12 cellular contexts compared by ENCODE assay signal in genomic region chr5:14686517-14686916, GRCh38.
"Had no signal": no experiment of that assay in that cellular context is flagged by ENCODE, and none has a peak within 500 bp of the region (broad histone marks: within the 10 kb centered on the region; RNA-seq: fewer than 3 reads in every experiment).

No MANE protein-coding gene starts in this region.

- H3K27ac ChIP-seq: gastroesophageal sphincter, hepatocyte, sigmoid colon, SK-N-MC, WERI-Rb-1 had no signal

- H3K9me3 Mint-ChIP-seq: activated naive CD4-positive, alpha-beta T cell treated with anti-CD3 and anti-CD28 coated beads, Interleukin-2, amount 50 U/mL, for 24 hours; natural killer cell treated with Interleukin-12 subunit alpha and Interleukin-12 subunit beta and Interleukin-15 and Interleukin-18, amount 100 ng/mL, for 72 hours had no signal

- H3K27me3 ChIP-seq: gastroesophageal sphincter, hepatocyte, sigmoid colon had no signal

- H3K4me3 Mint-ChIP-seq: activated CD4-positive, alpha-beta T cell treated with anti-CD3 and anti-CD28 coated beads for 36 hours; brain; natural killer cell treated with Interleukin-12 subunit alpha and Interleukin-12 subunit beta and Interleukin-15 and Interleukin-18, amount 100 ng/mL, for 72 hours had no signal

- H3K27ac Mint-ChIP-seq: activated CD4-positive, alpha-beta T cell treated with anti-CD3 and anti-CD28 coated beads for 36 hours; activated naive CD4-positive, alpha-beta T cell treated with anti-CD3 and anti-CD28 coated beads, Interleukin-2, amount 50 U/mL, for 24 hours; progenitor cell of endocrine pancreas had no signal

- ATAC-seq: gastroesophageal sphincter had no signal

- H3K4me3 ChIP-seq: gastroesophageal sphincter, hepatocyte, sigmoid colon, SK-N-MC had no signal

- DNase-seq: sigmoid colon; stimulated activated CD4-positive, alpha-beta T cell treated with anti-CD3 and anti-CD28 coated beads, Interleukin-2, amount 100 ng/mL, for 48 hours; WERI-Rb-1 had no signal

- H3K27me3 Mint-ChIP-seq: activated CD4-positive, alpha-beta T cell treated with anti-CD3 and anti-CD28 coated beads for 36 hours; activated naive CD4-positive, alpha-beta T cell treated with anti-CD3 and anti-CD28 coated beads, Interleukin-2, amount 50 U/mL, for 24 hours; natural killer cell treated with Interleukin-12 subunit alpha and Interleukin-12 subunit beta and Interleukin-15 and Interleukin-18, amount 100 ng/mL, for 72 hours; progenitor cell of endocrine pancreas; T-cell had no signal
